Comparison of ENCODE assay signal across 15 cellular contexts in the genomic region with DNA sequence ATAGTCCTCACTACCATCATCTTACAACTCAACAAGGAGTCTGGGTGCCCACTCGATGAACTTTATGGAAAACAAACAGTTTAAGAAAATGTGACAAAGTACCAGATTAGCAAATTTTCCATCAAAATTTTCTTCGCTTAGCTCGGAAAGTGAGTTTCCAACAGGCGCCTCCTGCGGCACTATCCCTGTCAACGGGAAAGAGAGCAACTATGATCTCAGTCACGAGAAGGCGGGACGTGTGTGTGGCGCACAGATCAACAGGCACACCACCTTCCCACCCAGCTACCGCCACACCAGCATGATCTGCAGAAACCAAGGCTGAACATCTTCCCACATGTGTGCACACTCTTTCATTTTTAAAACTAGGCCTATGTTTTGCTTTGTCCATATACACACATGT. TPM values are rescaled to one million over a fixed set of nuclear protein-coding genes. Genes with fewer than 3 reads are reported as not detected.
DNase-seq lines count a peak whose midpoint lies in the region; ATAC-seq and TF ChIP-seq lines count a peak whose summit lies in the region.
"Had no signal": no experiment of that assay in that cellular context is flagged by ENCODE, and none has a peak within 500 bp of the region (broad histone marks: within the 10 kb centered on the region; RNA-seq: fewer than 3 reads in every experiment).

No MANE protein-coding gene starts in this region.

- intact Hi-C loops in activated CD8-positive, alpha-beta T cell treated with anti-CD3 and anti-CD28 coated beads for 36 hours (cut with micrococcal nuclease) = no loop called here
- intact Hi-C loops in MCF 10A (cut with micrococcal nuclease) (no loop called here), tibial artery (cut with DNase I; ENCODE audit: low total_unique reads) (no loop called here)

- H3K4me3 Mint-ChIP-seq in activated CD8-positive, alpha-beta T cell treated with anti-CD3 and anti-CD28 coated beads, Interleukin-2, amount 10 ng/mL, durations not matched to agents 7 days and 5 days = no peak overlapping the region
- H3K4me3 Mint-ChIP-seq in activated CD8-positive, alpha-beta T cell treated with anti-CD3 and anti-CD28 coated beads for 36 hours = no peak overlapping the region
- peak overlapping the region; percentile 59 for H3K4me3 Mint-ChIP-seq in endothelial cell (ENCODE audit: unreplicated experiment)
- no peak overlapping the region for H3K4me3 Mint-ChIP-seq in MCF 10A (ENCODE audit: unreplicated experiment)
- H3K4me3 Mint-ChIP-seq: CD4-positive, CD25-positive, alpha-beta regulatory T cell had no signal

- POLR2A ChIA-PET in activated CD8-positive, alpha-beta T cell treated with anti-CD3 and anti-CD28 coated beads, Interleukin-2, amount 10 ng/mL, durations not matched to agents 7 days and 5 days (lab: Charles Lee) = interaction anchor here (1.2 kb wide), 1 partner anchor 28 kb away, joined by 4 read pairs; no protein-coding TSS in a partner anchor
- POLR2A ChIA-PET in activated CD8-positive, alpha-beta T cell treated with anti-CD3 and anti-CD28 coated beads for 36 hours (lab: Charles Lee) = interaction anchor here (0.6 to 1.5 kb wide), 3 partner anchors 17 to 491 kb away, joined by 3 to 4 read pairs (median 3); partner anchors contain the start of gene FBXW5
- POLR2A ChIA-PET in RWPE1 (lab: Yijun Ruan, JAX; ENCODE audit: low non-redundant PET) (no interaction called here), MCF 10A (lab: Yijun Ruan, JAX) (no interaction called here)

- H3K4me3 ChIP-seq in BLaER1 (no peak overlapping the region), tibial artery (no peak overlapping the region)
- H3K4me3 ChIP-seq: HAP-1 had no signal

- H3K4me1 Mint-ChIP-seq in activated CD8-positive, alpha-beta T cell treated with anti-CD3 and anti-CD28 coated beads, Interleukin-2, amount 10 ng/mL, durations not matched to agents 7 days and 5 days (ENCODE audit: low read depth) = no peaks in the 10 kb centered on the region
- H3K4me1 Mint-ChIP-seq in activated CD8-positive, alpha-beta T cell treated with anti-CD3 and anti-CD28 coated beads for 36 hours (ENCODE audit: low read depth) = no peaks in the 10 kb centered on the region
- H3K4me1 Mint-ChIP-seq in endothelial cell (ENCODE audit: unreplicated experiment) (no peaks in the 10 kb centered on the region), MCF 10A (ENCODE audit: insufficient read depth, unreplicated experiment) (no peaks in the 10 kb centered on the region)

- H3K27ac Mint-ChIP-seq in activated CD8-positive, alpha-beta T cell treated with anti-CD3 and anti-CD28 coated beads, Interleukin-2, amount 10 ng/mL, durations not matched to agents 7 days and 5 days = no peak overlapping the region
- H3K27ac Mint-ChIP-seq in activated CD8-positive, alpha-beta T cell treated with anti-CD3 and anti-CD28 coated beads for 36 hours = no peak overlapping the region
- H3K27ac Mint-ChIP-seq in endothelial cell (ENCODE audit: unreplicated experiment) (no peak overlapping the region), MCF 10A (ENCODE audit: low read depth, unreplicated experiment) (no peak overlapping the region)

- TF ChIP-seq CTCF in activated CD8-positive, alpha-beta T cell treated with anti-CD3 and anti-CD28 coated beads for 36 hours (IDR thresholded peaks at IDR 0.05) = no peak
- TF ChIP-seq CTCF in RWPE1 (conservative IDR thresholded peaks at IDR 0.05; ENCODE audit: low read depth) (no peak), endothelial cell (IDR thresholded peaks at IDR 0.05; ENCODE audit: unreplicated experiment) (no peak), MCF 10A (IDR thresholded peaks at IDR 0.05; ENCODE audit: unreplicated experiment) (no peak), tibial artery (IDR thresholded peaks at IDR 0.05) (no peak)

- BruUV-seq in MCF 10A (replicated peaks; lab: Mats Ljungman, UMichigan) = no TSS peak

- H3K9me3 ChIP-seq in BLaER1 (no peaks in the 10 kb centered on the region), tibial artery (no peaks in the 10 kb centered on the region)
- H3K9me3 ChIP-seq: HAP-1 had no signal

- no peak overlapping the region for H3K9ac ChIP-seq in BLaER1

- no peaks in the 10 kb centered on the region for H3K9me3 Mint-ChIP-seq in activated CD8-positive, alpha-beta T cell treated with anti-CD3 and anti-CD28 coated beads, Interleukin-2, amount 10 ng/mL, durations not matched to agents 7 days and 5 days (ENCODE audit: insufficient read depth)
- no peaks in the 10 kb centered on the region for H3K9me3 Mint-ChIP-seq in activated CD8-positive, alpha-beta T cell treated with anti-CD3 and anti-CD28 coated beads for 36 hours
- H3K9me3 Mint-ChIP-seq in endothelial cell (ENCODE audit: unreplicated experiment) (no peaks in the 10 kb centered on the region), MCF 10A (ENCODE audit: unreplicated experiment) (no peaks in the 10 kb centered on the region)
- H3K9me3 Mint-ChIP-seq: CD4-positive, CD25-positive, alpha-beta regulatory T cell had no signal

- CTCF ChIA-PET in activated CD8-positive, alpha-beta T cell treated with anti-CD3 and anti-CD28 coated beads, Interleukin-2, amount 10 ng/mL, durations not matched to agents 7 days and 5 days (lab: Charles Lee) = interaction anchor here (0.9 kb wide), 2 partner anchors 13 to 29 kb away, joined by 3 read pairs; no protein-coding TSS in a partner anchor
- CTCF ChIA-PET in activated CD8-positive, alpha-beta T cell treated with anti-CD3 and anti-CD28 coated beads for 36 hours (lab: Charles Lee) = no interaction called here
- CTCF ChIA-PET in RWPE1 (lab: Yijun Ruan, JAX) (no interaction called here), MCF 10A (lab: Yijun Ruan, JAX) (interaction anchor here (1.0 kb wide), 1 partner anchor 10 kb away, joined by 3 read pairs; no protein-coding TSS in a partner anchor)

- no peaks in the 10 kb centered on the region for H3K27me3 Mint-ChIP-seq in activated CD8-positive, alpha-beta T cell treated with anti-CD3 and anti-CD28 coated beads, Interleukin-2, amount 10 ng/mL, durations not matched to agents 7 days and 5 days (ENCODE audit: low read depth)
- no peaks in the 10 kb centered on the region for H3K27me3 Mint-ChIP-seq in activated CD8-positive, alpha-beta T cell treated with anti-CD3 and anti-CD28 coated beads for 36 hours
- H3K27me3 Mint-ChIP-seq in endothelial cell (ENCODE audit: unreplicated experiment) (peaks cover 18% of the 10 kb centered on the region), MCF 10A (ENCODE audit: insufficient read depth, unreplicated experiment) (no peaks in the 10 kb centered on the region)
- H3K27me3 Mint-ChIP-seq: CD4-positive, CD25-positive, alpha-beta regulatory T cell had no signal

- H3K36me3 Mint-ChIP-seq in activated CD8-positive, alpha-beta T cell treated with anti-CD3 and anti-CD28 coated beads, Interleukin-2, amount 10 ng/mL, durations not matched to agents 7 days and 5 days (ENCODE audit: low read depth) = peaks cover 59% of the 10 kb centered on the region
- H3K36me3 Mint-ChIP-seq in activated CD8-positive, alpha-beta T cell treated with anti-CD3 and anti-CD28 coated beads for 36 hours (ENCODE audit: low read depth) = peaks cover 51% of the 10 kb centered on the region
- H3K36me3 Mint-ChIP-seq in endothelial cell (ENCODE audit: low read depth, unreplicated experiment) (peaks cover 63% of the 10 kb centered on the region), MCF 10A (ENCODE audit: insufficient read depth, unreplicated experiment) (peaks cover 91% of the 10 kb centered on the region)

- H3K27ac ChIP-seq in BLaER1 = no peak overlapping the region
- peak overlapping the region; percentile 24 for H3K27ac ChIP-seq in RWPE1
- no peak overlapping the region for H3K27ac ChIP-seq in tibial artery
- H3K27ac ChIP-seq: 22Rv1 had no signal

- H4K20me1 ChIP-seq in BLaER1 = peaks cover 98% of the 10 kb centered on the region

- ATAC-seq in activated CD8-positive, alpha-beta T cell treated with anti-CD3 and anti-CD28 coated beads, Interleukin-2, amount 10 ng/mL, durations not matched to agents 7 days and 5 days = peak; percentile 36
- no peak for ATAC-seq in activated CD8-positive, alpha-beta T cell treated with anti-CD3 and anti-CD28 coated beads for 36 hours

- H3K27me3 ChIP-seq in BLaER1 (no peaks in the 10 kb centered on the region), tibial artery (no peaks in the 10 kb centered on the region)

- DNase-seq in activated CD8-positive, alpha-beta T cell treated with anti-CD3 and anti-CD28 coated beads, Interleukin-2, amount 10 ng/mL, durations not matched to agents 7 days and 5 days = no peak
- no peak for DNase-seq in activated CD8-positive, alpha-beta T cell treated with anti-CD3 and anti-CD28 coated beads for 36 hours
- DNase-seq in RWPE1 (ENCODE audit: low spot score) (no peak), endothelial cell (ENCODE audit: low spot score) (no peak), MCF 10A (ENCODE audit: unreplicated experiment) (no peak), tibial artery (no peak), NCI-H2196 (lab: John Stamatoyannopoulos, UW; ENCODE audit: unreplicated experiment) (no peak)
- DNase-seq: Calu3; CD4-positive, CD25-positive, alpha-beta regulatory T cell; DMS 273 treated with DMSO at 0.1 percent for 48 hours; DMS79; GOT3 had no signal

- H3K36me3 ChIP-seq in BLaER1 = peaks cover 92% of the 10 kb centered on the region
- peaks cover 82 to 100% (median 90%) of the 10 kb centered on the region in 3 donors for H3K36me3 ChIP-seq in tibial artery

- H3K4me2 ChIP-seq in BLaER1 = peak overlapping the region; percentile 76

- H3K4me1 ChIP-seq in BLaER1 (peaks cover 75% of the 10 kb centered on the region), tibial artery (no peaks in the 10 kb centered on the region)
- H3K4me1 ChIP-seq: HAP-1 had no signal

RNA-seq across cellular contexts. Expression of gene INPP5E, which starts 13.7 kb away (rescaled TPM):
- 10 to 100 TPM; 16.8 to 18.2 TPM for total RNA-seq in activated CD8-positive, alpha-beta T cell treated with anti-CD3 and anti-CD28 coated beads, Interleukin-2, amount 10 ng/mL, durations not matched to agents 7 days and 5 days
- total RNA-seq in activated CD8-positive, alpha-beta T cell treated with anti-CD3 and anti-CD28 coated beads for 36 hours = 10 to 100 TPM; 12.0 to 13.8 TPM
- 23.6 TPM for total RNA-seq in endothelial cell (ENCODE audit: unreplicated experiment)
- total RNA-seq in MCF 10A (2022) = 16.3 and 17.4 TPM in 2 replicates

RNA-seq across cellular contexts. Expression of gene SEC16A, which starts 29.5 kb away (rescaled TPM):
- total RNA-seq in activated CD8-positive, alpha-beta T cell treated with anti-CD3 and anti-CD28 coated beads, Interleukin-2, amount 10 ng/mL, durations not matched to agents 7 days and 5 days = 10 to 100 TPM; 86.8 to 89.2 TPM
- total RNA-seq in activated CD8-positive, alpha-beta T cell treated with anti-CD3 and anti-CD28 coated beads for 36 hours = 10 to 100 TPM; 67.9 to 69.8 TPM
- total RNA-seq in endothelial cell (ENCODE audit: unreplicated experiment) (79.5 TPM), MCF 10A (2022) (85.8 and 88.8 TPM in 2 replicates)

RNA-seq across cellular contexts. Expression of gene PMPCA, which starts 42.9 kb away (rescaled TPM):
- 10 to 100 TPM; 56.5 to 57.5 TPM for total RNA-seq in activated CD8-positive, alpha-beta T cell treated with anti-CD3 and anti-CD28 coated beads, Interleukin-2, amount 10 ng/mL, durations not matched to agents 7 days and 5 days
- total RNA-seq in activated CD8-positive, alpha-beta T cell treated with anti-CD3 and anti-CD28 coated beads for 36 hours = 100 to 1,000 TPM; 128 to 140 TPM
- total RNA-seq in endothelial cell (ENCODE audit: unreplicated experiment) (61.3 TPM), MCF 10A (2022) (66.0 and 66.3 TPM in 2 replicates)

RNA-seq across cellular contexts. Expression of gene ENTR1, which starts 42.9 kb away (rescaled TPM):
- 10 to 100 TPM; 52.8 to 54.3 TPM for total RNA-seq in activated CD8-positive, alpha-beta T cell treated with anti-CD3 and anti-CD28 coated beads, Interleukin-2, amount 10 ng/mL, durations not matched to agents 7 days and 5 days
- 10 to 100 TPM; 65.9 to 66.8 TPM for total RNA-seq in activated CD8-positive, alpha-beta T cell treated with anti-CD3 and anti-CD28 coated beads for 36 hours
- total RNA-seq in endothelial cell (ENCODE audit: unreplicated experiment) = 45.0 TPM
- total RNA-seq in MCF 10A (2022) = 58.9 and 82.2 TPM in 2 replicates

RNA-seq across cellular contexts. Expression of gene SNAPC4, which starts 53.4 kb away (rescaled TPM):
- total RNA-seq in activated CD8-positive, alpha-beta T cell treated with anti-CD3 and anti-CD28 coated beads, Interleukin-2, amount 10 ng/mL, durations not matched to agents 7 days and 5 days = 1 to 10 TPM; 9.5 to 9.6 TPM
- total RNA-seq in activated CD8-positive, alpha-beta T cell treated with anti-CD3 and anti-CD28 coated beads for 36 hours = 10 to 100 TPM; 15.5 to 17.1 TPM
- 13.5 TPM for total RNA-seq in endothelial cell (ENCODE audit: unreplicated experiment)
- 9.6 and 9.9 TPM in 2 replicates for total RNA-seq in MCF 10A (2022)

Comparison
In these comparisons a context has a peak if more than half of its experiments do, and no peak if none do; other contexts are left out.
1. CTCF ChIA-PET loops: an anchor here in activated CD8-positive, alpha-beta T cell treated with anti-CD3 and anti-CD28 coated beads, Interleukin-2, amount 10 ng/mL, durations not matched to agents 7 days and 5 days (0.9 kb wide) and MCF 10A (1.0 kb wide); none called in activated CD8-positive, alpha-beta T cell treated with anti-CD3 and anti-CD28 coated beads for 36 hours and RWPE1.
2. POLR2A ChIA-PET loops: an anchor here in activated CD8-positive, alpha-beta T cell treated with anti-CD3 and anti-CD28 coated beads, Interleukin-2, amount 10 ng/mL, durations not matched to agents 7 days and 5 days (1.2 kb wide) and activated CD8-positive, alpha-beta T cell treated with anti-CD3 and anti-CD28 coated beads for 36 hours (0.6 to 1.5 kb wide); none called in RWPE1 and MCF 10A.